In genomic region chr3:50587806-50588758, GRCh38 we compare ENCODE assay signal across 8 cellular contexts. TPM values are rescaled to one million over a fixed set of nuclear protein-coding genes. Genes with fewer than 3 reads are reported as not detected.
A peak's percentile ranks its signal among the peaks of the same experiment; 100 is the strongest.
DNase-seq lines count a peak whose midpoint lies in the region; ATAC-seq, FAIRE-seq and TF ChIP-seq lines count a peak whose summit lies in the region.

No MANE protein-coding gene starts in this region.

- no peak for FAIRE-seq in H54 (lab: Jason Lieb, UNC)

- no peak overlapping the region for H4K91ac ChIP-seq in mesenchymal stem cell (ENCODE audit: low read length)

- no peaks in the 10 kb centered on the region for H3K79me1 ChIP-seq in mesenchymal stem cell (replicated peaks; ENCODE audit: low read length, poor library complexity, severe bottlenecking)

- H2AFZ ChIP-seq in mesenchymal stem cell (ENCODE audit: low read depth, low read length), result no peak overlapping the region

- peaks cover 5% of the 10 kb centered on the region for H3K4me1 ChIP-seq in mesenchymal stem cell (ENCODE audit: control insufficient read depth, insufficient read depth, low read depth, low read length)

- H3K27ac ChIP-seq in mesenchymal stem cell (ENCODE audit: low read length, poor library complexity, severe bottlenecking), result no peak overlapping the region

- peak overlapping the region in 1 of 2 experiments; percentile 23 for H3K18ac ChIP-seq in mesenchymal stem cell (ENCODE audit: low read depth in 1 of 2, low read length in 2 of 2)

- peak; percentile 88 for DNase-seq in stimulated activated naive CD4-positive, alpha-beta T cell treated with Interleukin-2 at 50 U/mL for 16 hours (lab: John Stamatoyannopoulos, UW)
- DNase-seq in stimulated activated naive CD4-positive, alpha-beta T cell (lab: John Stamatoyannopoulos, UW), result no peak
- DNase-seq in activated CD8-positive, alpha-beta memory T cell treated with anti-CD3 and anti-CD28 coated beads, Interleukin-2, amount 50 U/mL, for 24 hours (ENCODE audit: extremely low read depth), result peak; percentile 77
- DNase-seq in mesenchymal stem cell (no peak), H54 (ENCODE audit: insufficient read length, low spot score) (no peak), SKM-1 (lab: John Stamatoyannopoulos, UW; ENCODE audit: unreplicated experiment) (no peak), OCI-M2 (lab: John Stamatoyannopoulos, UW; ENCODE audit: unreplicated experiment) (no peak)

- no peak overlapping the region for H2AK5ac ChIP-seq in mesenchymal stem cell (ENCODE audit: low read length, severe bottlenecking)

- H2BK12ac ChIP-seq in mesenchymal stem cell (ENCODE audit: low read length in 2 of 2), result peak overlapping the region in 1 of 2 experiments; percentile 40

- H2BK120ac ChIP-seq in mesenchymal stem cell (ENCODE audit: low read depth, low read length), result no peak overlapping the region

- no peak overlapping the region for H4K8ac ChIP-seq in mesenchymal stem cell (ENCODE audit: low read length)

- no peak overlapping the region for H3K4me3 ChIP-seq in mesenchymal stem cell (ENCODE audit: insufficient read depth in 1 of 2, low read depth in 1 of 2, low read length in 2 of 2)

- H3K4ac ChIP-seq in mesenchymal stem cell (ENCODE audit: low read depth in 1 of 2, low read length in 2 of 2), result no peak overlapping the region

- no peak overlapping the region for H3K14ac ChIP-seq in mesenchymal stem cell (ENCODE audit: low read length in 2 of 2)

- H2BK15ac ChIP-seq in mesenchymal stem cell (ENCODE audit: low read depth, poor library complexity, severe bottlenecking), result no peak overlapping the region

- H3K4me2 ChIP-seq in mesenchymal stem cell (ENCODE audit: low read length, poor library complexity, severe bottlenecking), result no peak overlapping the region

- H3K27me3 ChIP-seq in mesenchymal stem cell (ENCODE audit: control insufficient read depth in 1 of 2, insufficient read depth in 1 of 2, low read length in 2 of 2), result no peaks in the 10 kb centered on the region

- TF ChIP-seq POLR2A in H54 (IDR thresholded peaks at IDR 0.05; ENCODE audit: low read depth, low read length), result no peak

- H3K9me3 ChIP-seq in mesenchymal stem cell (ENCODE audit: control insufficient read depth, low read length), result no peaks in the 10 kb centered on the region

- WGBS in mesenchymal stem cell, result 81% methylated on average over 17 of the region's 17 CpGs

- no peak overlapping the region for H2BK5ac ChIP-seq in mesenchymal stem cell (ENCODE audit: low read depth, low read length, poor library complexity, severe bottlenecking)

- no peak overlapping the region for H3K23ac ChIP-seq in mesenchymal stem cell (ENCODE audit: low read length in 2 of 2)

- no peak for ATAC-seq in GM19397 (IDR thresholded peaks at IDR 0.05; ENCODE audit: unreplicated experiment)

- H3K36me3 ChIP-seq in mesenchymal stem cell (ENCODE audit: control insufficient read depth in 1 of 2, insufficient read depth in 2 of 2, low read depth in 1 of 2, low read length in 2 of 2), result peaks cover 0 to 3% of the 10 kb centered on the region in 2 experiments

- H3K9ac ChIP-seq in mesenchymal stem cell (ENCODE audit: low read length), result peak overlapping the region; percentile 27

RNA-seq across cellular contexts. Expression of gene HEMK1, which starts 18.8 kb away (rescaled TPM):
- 13.9 TPM for polyA plus RNA-seq in mesenchymal stem cell (2013, experiment 1 of 2)
- 15.8 TPM for polyA plus RNA-seq in mesenchymal stem cell (2013, experiment 2 of 2)

RNA-seq across cellular contexts. Expression of gene C3orf18, which starts 20.5 kb away (rescaled TPM):
- polyA plus RNA-seq in mesenchymal stem cell (2013, experiment 1 of 2), result 5.1 TPM
- polyA plus RNA-seq in mesenchymal stem cell (2013, experiment 2 of 2), result 5.3 TPM

RNA-seq across cellular contexts. Expression of gene CISH, which starts 23.5 kb away (rescaled TPM):
- 2.9 TPM for polyA plus RNA-seq in mesenchymal stem cell (2013, experiment 1 of 2)
- polyA plus RNA-seq in mesenchymal stem cell (2013, experiment 2 of 2), result 2.9 TPM

RNA-seq across cellular contexts. Expression of gene MAPKAPK3, which starts 28.9 kb away (rescaled TPM):
- 28.7 TPM for polyA plus RNA-seq in mesenchymal stem cell (2013, experiment 1 of 2)
- 28.9 TPM for polyA plus RNA-seq in mesenchymal stem cell (2013, experiment 2 of 2)

Comparison
In these comparisons a context has a peak if more than half of its experiments do, and no peak if none do; other contexts are left out.
1. DNase-seq: peak in stimulated activated naive CD4-positive, alpha-beta T cell treated with Interleukin-2 at 50 U/mL for 16 hours (single experiment) and activated CD8-positive, alpha-beta memory T cell treated with anti-CD3 and anti-CD28 coated beads, Interleukin-2, amount 50 U/mL, for 24 hours (single experiment); none in stimulated activated naive CD4-positive, alpha-beta T cell (0 of 6), mesenchymal stem cell (single experiment), H54 (single experiment), SKM-1 (single experiment) and OCI-M2 (single experiment).